8 cellular contexts compared by ENCODE assay signal in genomic region chr18:3608099-3608453, GRCh38.
DNase-seq lines count a peak whose midpoint lies in the region; ATAC-seq, FAIRE-seq and TF ChIP-seq lines count a peak whose summit lies in the region.
"Not testable (repeated sequence)": the region's sequence is repeated elsewhere in the genome, so short reads cannot be mapped to it uniquely, and the experiment has no call there.

No MANE protein-coding gene starts in this region.

- not testable (repeated sequence) for H3K9ac ChIP-seq in H9 (ENCODE audit: extremely low read depth, insufficient read length, low read length); mesendoderm (ENCODE audit: low read length)
- H3K9ac ChIP-seq in K562 (ENCODE audit: insufficient read depth in 1 of 2, low read depth in 2 of 2, low read length in 2 of 2): peak overlapping the region; percentile 15 to 98; a peak in 3 of 4 replicates

- H3K4me1 ChIP-seq in A549 (peaks cover 45% of the 10 kb centered on the region), K562 (replicated peaks in 1 of 2; ENCODE audit: control insufficient read depth in 2 of 2, insufficient read depth in 2 of 2, low read length in 2 of 2) (peaks cover 19 to 39% of the 10 kb centered on the region in 2 experiments), mesendoderm (ENCODE audit: control insufficient read depth, low read depth, low read length) (peaks cover 12% of the 10 kb centered on the region), transverse colon (peaks cover 10 to 48% (median 30%) of the 10 kb centered on the region in 4 donors)
- H3K4me1 ChIP-seq in H9 (ENCODE audit: insufficient read depth, low read length): not testable (repeated sequence)

- H3K9me3 Mint-ChIP-seq in H9; IgD-negative memory B cell; progenitor cell of endocrine pancreas (ENCODE audit: low read depth): not testable (repeated sequence)

- ATAC-seq in A549, K562: not testable (repeated sequence)

- POLR2A ChIA-PET in A549 (lab: Yijun Ruan, JAX): interaction anchor here (1.2 kb wide), 1 partner anchor 11 kb away, joined by 3 read pairs; no protein-coding TSS in a partner anchor
- POLR2A ChIA-PET in K562 (lab: Yijun Ruan, JAX): interaction anchor here (0.6 to 7.9 kb wide), 11 partner anchors 9 to 361 kb away, joined by 3 to 80 read pairs (median 5); no protein-coding TSS in a partner anchor

- not testable (repeated sequence) for H3K4ac ChIP-seq in H9 (ENCODE audit: low read depth, low read length)
- peak overlapping the region; percentile 60 for H3K4ac ChIP-seq in mesendoderm (ENCODE audit: low read depth, low read length)

- not testable (repeated sequence) for H3K18ac ChIP-seq in H9 (ENCODE audit: insufficient read length, low read depth, low read length)
- peak overlapping the region; percentile 83 for H3K18ac ChIP-seq in mesendoderm (ENCODE audit: low read length)

- not testable (repeated sequence) for H3K56ac ChIP-seq in H9 (ENCODE audit: insufficient read length, low read depth, low read length)
- peak overlapping the region; percentile 66 for H3K56ac ChIP-seq in mesendoderm (ENCODE audit: low read length)

- H3K23ac ChIP-seq in H9 (ENCODE audit: insufficient read length, low read depth, low read length); mesendoderm (ENCODE audit: low read length): not testable (repeated sequence)

- H2BK15ac ChIP-seq in H9 (ENCODE audit: low read depth, low read length); mesendoderm (replicated peaks; ENCODE audit: low read depth): not testable (repeated sequence)

- H3T11ph ChIP-seq in H9 (ENCODE audit: low read length): not testable (repeated sequence)

- H3K36me3 Mint-ChIP-seq in H9 (ENCODE audit: insufficient read depth in 1 of 3, low read depth in 3 of 3): peaks cover 22 to 35% (median 23%) of the 10 kb centered on the region in 3 experiments
- H3K36me3 Mint-ChIP-seq in IgD-negative memory B cell; progenitor cell of endocrine pancreas (ENCODE audit: insufficient read depth): not testable (repeated sequence)

- in situ Hi-C loops in K562 (cut with MboI); transverse colon (cut with MboI; ENCODE audit: low pct_ligation_motif_present in 1 of 4, low pct_unique_long_range_greater_than_20kb in 1 of 4, low sequenced_read_pairs in 3 of 4): not testable (repeated sequence)

- TF ChIP-seq EP300 in A549 (IDR thresholded peaks at IDR 0.05); K562 (IDR thresholded peaks at IDR 0.05; ENCODE audit: low read length); transverse colon (IDR thresholded peaks at IDR 0.05; ENCODE audit: low read depth): not testable (repeated sequence)

- H3K27ac Mint-ChIP-seq in H9 (peak overlapping the region in 2 of 3 experiments; percentile 84 to 90; a peak in 3 of 7 replicates), IgD-negative memory B cell (peak overlapping the region in 2 of 3 donors; percentile 13 to 53), progenitor cell of endocrine pancreas (peak overlapping the region; percentile 51)

- not testable (repeated sequence) for H3K27me3 Mint-ChIP-seq in H9 (ENCODE audit: low read depth); IgD-negative memory B cell
- peaks cover 12% of the 10 kb centered on the region for H3K27me3 Mint-ChIP-seq in progenitor cell of endocrine pancreas

- H3K4me1 Mint-ChIP-seq in H9: peaks cover 17 to 19% of the 10 kb centered on the region in 2 experiments
- not testable (repeated sequence) for H3K4me1 Mint-ChIP-seq in IgD-negative memory B cell; progenitor cell of endocrine pancreas (ENCODE audit: low read depth)

- not testable (repeated sequence) for BruUV-seq in K562 (replicated peaks; lab: Mats Ljungman, UMichigan)

- not testable (repeated sequence) for H4K91ac ChIP-seq in H9 (ENCODE audit: insufficient read length, low read depth, low read length)

- not testable (repeated sequence) for H4K20me1 ChIP-seq in H9 (ENCODE audit: control insufficient read depth, insufficient read depth, insufficient read length); K562 (replicated peaks; ENCODE audit: control insufficient read depth, insufficient read depth, low read length)

- H3K9me3 ChIP-seq in A549; H9 (ENCODE audit: control insufficient read depth, low read depth, low read length); K562 (replicated peaks; ENCODE audit: control insufficient read depth, insufficient read depth, low read depth, low read length); transverse colon: not testable (repeated sequence)

- 91% methylated on average over 7 of the region's 8 CpGs for WGBS in A549 (ENCODE audit: missing lambda C conversion rate)
- no CpG with 5 or more reads among the region's 8 CpGs for WGBS in H9 (ENCODE audit: extremely low coverage, insufficient read length, low lambda C conversion rate)
- 56% methylated on average over 8 of the region's 8 CpGs for WGBS in K562 (ENCODE audit: insufficient coverage, low coverage, missing lambda C conversion rate)
- WGBS in mesendoderm (ENCODE audit: extremely low coverage, insufficient coverage, low lambda C conversion rate): no CpG with 5 or more reads among the region's 8 CpGs
- 83 to 95% methylated on average over 3 to 7 of the region's 8 CpGs for WGBS in transverse colon (ENCODE audit: low coverage in 1 of 2), 2 donors

- H3K4me3 ChIP-seq in A549; mesendoderm (ENCODE audit: low read length); transverse colon: not testable (repeated sequence)
- peak overlapping the region; percentile 55; the same call in 1 of the 2 replicates for H3K4me3 ChIP-seq in K562

- H2BK20ac ChIP-seq in H9 (ENCODE audit: low read depth, low read length, poor library complexity, severe bottlenecking): not testable (repeated sequence)

- CTCF ChIA-PET in A549 (lab: Yijun Ruan, JAX): interaction anchor here (1.3 kb wide), 2 partner anchors 14 to 57 kb away, joined by 3 to 6 read pairs; no protein-coding TSS in a partner anchor
- CTCF ChIA-PET in K562 (lab: Yijun Ruan, JAX; ENCODE audit: low intra/inter-chr PET ratio): not testable (repeated sequence)

- H4K8ac ChIP-seq in H9 (replicated peaks; ENCODE audit: insufficient read length, low read depth, low read length); mesendoderm (ENCODE audit: low read depth, low read length): not testable (repeated sequence)

- H3K36me3 ChIP-seq in K562 (ENCODE audit: control insufficient read depth, insufficient read depth, low read length): peaks cover 23% of the 10 kb centered on the region; the same call in 2 of the 3 replicates
- H3K36me3 ChIP-seq in mesendoderm (ENCODE audit: control insufficient read depth, insufficient read depth, low read length); transverse colon: not testable (repeated sequence)

- not testable (repeated sequence) for H2BK5ac ChIP-seq in H9 (ENCODE audit: insufficient read length, low read length); mesendoderm (ENCODE audit: low read length)

- H3K23me2 ChIP-seq in H9 (ENCODE audit: insufficient read length, low read depth, low read length, poor library complexity, severe bottlenecking): peaks cover 12% of the 10 kb centered on the region

- not testable (repeated sequence) for H2BK120ac ChIP-seq in H9 (ENCODE audit: low read depth, low read length, poor library complexity, severe bottlenecking); mesendoderm (ENCODE audit: low read depth, low read length)

- not testable (repeated sequence) for H4K5ac ChIP-seq in H9 (ENCODE audit: insufficient read length, low read depth, low read length); mesendoderm (ENCODE audit: low read length)

- not testable (repeated sequence) for H2AFZ ChIP-seq in H9 (ENCODE audit: low read length)
- peak overlapping the region; percentile 68; the same call in 1 of the 2 replicates for H2AFZ ChIP-seq in K562 (ENCODE audit: low read depth, low read length)

- not testable (repeated sequence) for H3K4me2 ChIP-seq in A549; H9 (ENCODE audit: insufficient read depth, insufficient read length, low read length); mesendoderm (ENCODE audit: low read length)
- peak overlapping the region; percentile 94 for H3K4me2 ChIP-seq in K562 (ENCODE audit: insufficient read depth, low read length)

- TF ChIP-seq POLR2A in A549 (IDR thresholded peaks at IDR 0.05; ENCODE audit: low read length); K562 (conservative IDR thresholded peaks at IDR 0.05); transverse colon (IDR thresholded peaks at IDR 0.05): not testable (repeated sequence)

- H3K79me1 ChIP-seq in H9 (ENCODE audit: insufficient read depth, low read depth, low read length, poor library complexity, severe bottlenecking); mesendoderm (ENCODE audit: low read length): not testable (repeated sequence)

- DNase-seq in A549 (ENCODE audit: low read depth in 1 of 2, low spot score in 1 of 2); H9; K562 (ENCODE audit: extremely low read depth in 1 of 4, low spot score in 3 of 4); mesendoderm; progenitor cell of endocrine pancreas (ENCODE audit: low spot score, unreplicated experiment); transverse colon: not testable (repeated sequence)

- not testable (repeated sequence) for H3K14ac ChIP-seq in H9 (ENCODE audit: insufficient read depth, low read length)

- intact Hi-C loops in K562 (cut with micrococcal nuclease); transverse colon (cut with DNase I; ENCODE audit: low total_unique reads): not testable (repeated sequence)

- not testable (repeated sequence) for H2BK12ac ChIP-seq in H9 (ENCODE audit: insufficient read length, low read depth, low read length)

- not testable (repeated sequence) for FAIRE-seq in A549 (lab: Jason Lieb, UNC); K562 (lab: Jason Lieb, UNC)

- H3K4me3 Mint-ChIP-seq in H9: peak overlapping the region in 1 of 2 experiments; percentile 18; a peak in 1 of 5 replicates
- not testable (repeated sequence) for H3K4me3 Mint-ChIP-seq in IgD-negative memory B cell; progenitor cell of endocrine pancreas (ENCODE audit: low read depth)

- not testable (repeated sequence) for H3K9me1 ChIP-seq in K562 (ENCODE audit: control insufficient read depth, insufficient read depth, low read length)

- H2AK5ac ChIP-seq in H9 (ENCODE audit: insufficient read length, low read length); mesendoderm (ENCODE audit: low read length): not testable (repeated sequence)

- TF ChIP-seq RAD21 in A549 (conservative IDR thresholded peaks at IDR 0.05 in 1 of 2, IDR thresholded peaks at IDR 0.05 in 1 of 2); K562 (CRISPR knock-in tag; conservative IDR thresholded peaks at IDR 0.05 in 1 of 2, IDR thresholded peaks at IDR 0.05 in 1 of 2): not testable (repeated sequence)

- not testable (repeated sequence) for H3K27me3 ChIP-seq in H9 (ENCODE audit: insufficient read depth, low read length); K562 (ENCODE audit: control insufficient read depth in 2 of 2, insufficient read depth in 2 of 2, low read length in 2 of 2); mesendoderm (ENCODE audit: insufficient read depth, low read length, poor library complexity); transverse colon

- H3K27ac ChIP-seq in A549 (peak overlapping the region; percentile 99 to 100), VCaP (0 out of 2 replicates have a peak overlapping the region, but pooled peaks have one; percentile 31), K562 (ENCODE audit: extremely low read depth, low read depth, low read length) (peak overlapping the region; percentile 97), transverse colon (peak overlapping the region in 3 of 4 donors; percentile 93 to 96 (median 95))
- H3K27ac ChIP-seq in H9 (ENCODE audit: insufficient read length, low read depth, low read length); mesendoderm (ENCODE audit: low read depth, low read length): not testable (repeated sequence)

- not testable (repeated sequence) for TF ChIP-seq CTCF in A549 (IDR thresholded peaks at IDR 0.05); H9 (conservative IDR thresholded peaks at IDR 0.05); VCaP (conservative IDR thresholded peaks at IDR 0.05); K562 (IDR thresholded peaks at IDR 0.05 in 2 of 3, conservative IDR thresholded peaks at IDR 0.05 in 1 of 3; ENCODE audit: insufficient read depth in 2 of 3, low read depth in 1 of 3, low read length in 3 of 3); progenitor cell of endocrine pancreas (IDR thresholded peaks at IDR 0.05; ENCODE audit: unreplicated experiment); transverse colon (IDR thresholded peaks at IDR 0.05)

- H3K79me2 ChIP-seq in H9 (ENCODE audit: insufficient read depth, low read length): not testable (repeated sequence)
- peaks cover 61% of the 10 kb centered on the region for H3K79me2 ChIP-seq in K562 (ENCODE audit: control insufficient read depth, insufficient read depth, low read length)
- peaks cover 36% of the 10 kb centered on the region for H3K79me2 ChIP-seq in mesendoderm (ENCODE audit: control insufficient read depth, insufficient read depth, low read length)

Comparison
In these comparisons a context has a peak if more than half of its experiments do, and no peak if none do; other contexts are left out.
1. H3K27ac Mint-ChIP-seq: peak in every context shown above with its lines; median percentile 87 in H9; 51 in progenitor cell of endocrine pancreas; 33 in IgD-negative memory B cell.